ENCODE assay signal across 8 cellular contexts in the genomic region with DNA sequence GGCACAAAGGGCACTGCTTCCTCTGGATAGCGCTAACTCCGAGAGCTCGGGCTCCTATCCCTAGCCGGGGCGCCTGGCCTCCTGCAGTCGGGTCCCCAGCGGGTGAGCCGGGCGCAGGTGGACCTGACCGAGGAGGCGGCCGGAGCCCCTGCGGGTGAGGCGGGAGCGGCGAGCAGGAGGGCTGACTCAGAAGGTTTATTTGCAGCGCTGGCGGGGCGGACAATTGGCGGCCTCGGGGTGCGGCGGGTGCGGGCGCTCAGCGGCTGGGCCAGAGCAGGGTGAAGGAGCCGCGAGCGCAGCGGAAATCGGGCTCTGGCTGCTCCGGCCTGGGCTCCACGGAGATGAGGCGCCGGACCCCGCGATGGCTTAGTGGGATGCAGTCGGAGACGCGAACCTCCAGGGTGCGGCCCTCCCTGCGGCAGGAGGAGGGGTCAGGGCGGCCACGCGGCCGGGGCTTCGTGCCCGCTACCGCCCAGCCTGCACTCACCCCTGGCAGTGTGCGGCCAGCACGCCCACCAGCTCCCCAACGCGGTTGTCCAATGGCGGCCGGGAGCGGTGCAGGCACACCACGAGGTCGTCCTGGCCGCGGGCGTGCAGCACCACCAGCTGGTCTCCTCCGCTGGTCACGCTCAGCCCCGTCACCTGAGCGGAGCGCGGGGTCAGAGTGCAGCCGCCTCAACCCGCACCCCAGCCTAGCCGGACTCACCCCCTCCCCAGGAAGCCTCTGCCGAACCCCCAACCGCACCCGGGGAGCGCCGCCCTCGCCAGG. TPM values are rescaled to one million over a fixed set of nuclear protein-coding genes. Genes with fewer than 3 reads are reported as not detected.
DNase-seq lines count a peak whose midpoint lies in the region; ATAC-seq and TF ChIP-seq lines count a peak whose summit lies in the region.

No MANE protein-coding gene starts in this region.

- no peak overlapping the region for H3K4me3 ChIP-seq in mucosa of descending colon

- ATAC-seq in mucosa of descending colon = peak; percentile 49
- ATAC-seq in HG02840 (IDR thresholded peaks at IDR 0.05; ENCODE audit: low FRiP score, unreplicated experiment) = no peak
- no peak for ATAC-seq in GM19035 (IDR thresholded peaks at IDR 0.05; ENCODE audit: unreplicated experiment)
- no peak for ATAC-seq in HG03439 (IDR thresholded peaks at IDR 0.05; ENCODE audit: unreplicated experiment)

- DNase-seq in stimulated activated CD4-positive, alpha-beta T cell treated with anti-CD3 and anti-CD28 coated beads, Interleukin-1b, Interleukin-23, amount 100 ng/mL, for 48 hours = peak; percentile 5
- no peak for DNase-seq in stimulated activated CD4-positive, alpha-beta T cell treated with anti-CD3 and anti-CD28 coated beads, Interleukin-4, amount 100 ng/mL, for 24 hours
- DNase-seq in epidermal melanocyte (ENCODE audit: insufficient read length, low spot score) (peak; percentile 64), mucosa of descending colon (no peak), germinal center (ENCODE audit: low spot score) (no peak)

- intact Hi-C loops in mucosa of descending colon (cut with DNase I, micrococcal nuclease) = no loop called here

- no peak for TF ChIP-seq CTCF in mucosa of descending colon (IDR thresholded peaks at IDR 0.05)

- H3K36me3 ChIP-seq in mucosa of descending colon (ENCODE audit: low read depth) = no peaks in the 10 kb centered on the region

- peaks cover 12% of the 10 kb centered on the region for H3K4me1 ChIP-seq in mucosa of descending colon (ENCODE audit: low read depth)

- H3K9me3 ChIP-seq in mucosa of descending colon = no peaks in the 10 kb centered on the region

RNA-seq across cellular contexts. Expression of gene MYO1G, which starts 16.1 kb away (rescaled TPM):
- total RNA-seq in mucosa of descending colon = 1 to 10 TPM; 3.8 to 6.9 (median 3.9) TPM

RNA-seq across cellular contexts. Expression of gene CCM2, which starts 37.3 kb away (rescaled TPM):
- total RNA-seq in mucosa of descending colon = 10 to 100 TPM; 33.4 to 43.8 (median 35.8) TPM

Comparison
In these comparisons a context has a peak if more than half of its experiments do, and no peak if none do; other contexts are left out.
1. DNase-seq: peak in stimulated activated CD4-positive, alpha-beta T cell treated with anti-CD3 and anti-CD28 coated beads, Interleukin-1b, Interleukin-23, amount 100 ng/mL, for 48 hours (single experiment) and epidermal melanocyte (single experiment); none in stimulated activated CD4-positive, alpha-beta T cell treated with anti-CD3 and anti-CD28 coated beads, Interleukin-4, amount 100 ng/mL, for 24 hours (single experiment), mucosa of descending colon (0 of 3) and germinal center (single experiment).